ENCODE assay signal across 1 cellular context in the genomic region with DNA sequence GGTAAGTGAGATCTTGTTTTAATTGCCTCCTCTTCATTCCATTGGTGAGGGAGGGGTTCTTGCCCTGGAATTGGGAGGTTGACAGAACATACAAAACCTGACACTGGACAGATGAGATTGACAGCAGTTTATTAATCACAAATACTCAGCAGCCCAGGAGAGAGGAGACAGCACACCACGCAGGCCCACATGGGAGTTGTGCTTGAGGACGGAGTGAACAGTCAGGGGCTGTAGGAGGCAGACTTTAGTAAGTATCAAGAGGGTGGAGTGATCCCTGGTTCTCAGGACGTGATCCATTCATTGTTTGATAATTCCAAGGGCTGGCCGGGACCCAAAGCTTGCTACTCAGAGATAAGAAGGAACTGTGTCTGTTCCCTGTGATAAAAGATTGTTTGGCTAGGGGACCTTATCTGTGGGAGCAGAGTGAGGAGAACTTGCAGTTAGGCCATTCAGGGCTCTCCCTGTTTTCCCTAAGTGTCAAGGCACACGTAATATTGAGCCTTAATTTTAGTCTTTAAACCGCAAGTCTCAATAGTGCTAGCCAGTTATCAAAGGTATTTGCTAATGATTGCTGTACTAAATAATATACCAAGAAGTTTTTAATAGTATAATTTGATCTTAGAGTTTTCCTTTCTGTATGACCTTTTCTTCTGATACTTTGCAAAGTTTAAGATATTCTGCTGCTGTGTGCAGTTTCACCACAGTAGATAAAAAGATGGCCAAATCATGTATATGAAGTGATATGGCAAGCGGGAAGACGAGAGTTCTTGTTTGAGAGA.
TF ChIP-seq lines count a peak whose summit lies in the region.

No MANE protein-coding gene starts in this region.

TF ChIP-seq in K562, 482 proteins besides CTCF, POLR2A, EP300 and RAD21 (continued from another document):
- TF ChIP-seq, protein P1, sequence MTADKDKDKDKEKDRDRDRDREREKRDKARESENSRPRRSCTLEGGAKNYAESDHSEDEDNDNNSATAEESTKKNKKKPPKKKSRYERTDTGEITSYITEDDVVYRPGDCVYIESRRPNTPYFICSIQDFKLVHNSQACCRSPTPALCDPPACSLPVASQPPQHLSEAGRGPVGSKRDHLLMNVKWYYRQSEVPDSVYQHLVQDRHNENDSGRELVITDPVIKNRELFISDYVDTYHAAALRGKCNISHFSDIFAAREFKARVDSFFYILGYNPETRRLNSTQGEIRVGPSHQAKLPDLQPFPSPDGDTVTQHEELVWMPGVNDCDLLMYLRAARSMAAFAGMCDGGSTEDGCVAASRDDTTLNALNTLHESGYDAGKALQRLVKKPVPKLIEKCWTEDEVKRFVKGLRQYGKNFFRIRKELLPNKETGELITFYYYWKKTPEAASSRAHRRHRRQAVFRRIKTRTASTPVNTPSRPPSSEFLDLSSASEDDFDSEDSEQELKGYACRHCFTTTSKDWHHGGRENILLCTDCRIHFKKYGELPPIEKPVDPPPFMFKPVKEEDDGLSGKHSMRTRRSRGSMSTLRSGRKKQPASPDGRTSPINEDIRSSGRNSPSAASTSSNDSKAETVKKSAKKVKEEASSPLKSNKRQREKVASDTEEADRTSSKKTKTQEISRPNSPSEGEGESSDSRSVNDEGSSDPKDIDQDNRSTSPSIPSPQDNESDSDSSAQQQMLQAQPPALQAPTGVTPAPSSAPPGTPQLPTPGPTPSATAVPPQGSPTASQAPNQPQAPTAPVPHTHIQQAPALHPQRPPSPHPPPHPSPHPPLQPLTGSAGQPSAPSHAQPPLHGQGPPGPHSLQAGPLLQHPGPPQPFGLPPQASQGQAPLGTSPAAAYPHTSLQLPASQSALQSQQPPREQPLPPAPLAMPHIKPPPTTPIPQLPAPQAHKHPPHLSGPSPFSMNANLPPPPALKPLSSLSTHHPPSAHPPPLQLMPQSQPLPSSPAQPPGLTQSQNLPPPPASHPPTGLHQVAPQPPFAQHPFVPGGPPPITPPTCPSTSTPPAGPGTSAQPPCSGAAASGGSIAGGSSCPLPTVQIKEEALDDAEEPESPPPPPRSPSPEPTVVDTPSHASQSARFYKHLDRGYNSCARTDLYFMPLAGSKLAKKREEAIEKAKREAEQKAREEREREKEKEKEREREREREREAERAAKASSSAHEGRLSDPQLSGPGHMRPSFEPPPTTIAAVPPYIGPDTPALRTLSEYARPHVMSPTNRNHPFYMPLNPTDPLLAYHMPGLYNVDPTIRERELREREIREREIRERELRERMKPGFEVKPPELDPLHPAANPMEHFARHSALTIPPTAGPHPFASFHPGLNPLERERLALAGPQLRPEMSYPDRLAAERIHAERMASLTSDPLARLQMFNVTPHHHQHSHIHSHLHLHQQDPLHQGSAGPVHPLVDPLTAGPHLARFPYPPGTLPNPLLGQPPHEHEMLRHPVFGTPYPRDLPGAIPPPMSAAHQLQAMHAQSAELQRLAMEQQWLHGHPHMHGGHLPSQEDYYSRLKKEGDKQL (CRISPR knock-in tag; IDR thresholded peaks at IDR 0.05; ENCODE audit: borderline replicate concordance), result no peak; the same call in 1 of the 2 replicates
- peak; percentile 92 to 95 for TF ChIP-seq NCOA2 (IDR thresholded peaks at IDR 0.05; ENCODE audit: partially characterized antibody in 2 of 2)
- TF ChIP-seq, protein P2, sequence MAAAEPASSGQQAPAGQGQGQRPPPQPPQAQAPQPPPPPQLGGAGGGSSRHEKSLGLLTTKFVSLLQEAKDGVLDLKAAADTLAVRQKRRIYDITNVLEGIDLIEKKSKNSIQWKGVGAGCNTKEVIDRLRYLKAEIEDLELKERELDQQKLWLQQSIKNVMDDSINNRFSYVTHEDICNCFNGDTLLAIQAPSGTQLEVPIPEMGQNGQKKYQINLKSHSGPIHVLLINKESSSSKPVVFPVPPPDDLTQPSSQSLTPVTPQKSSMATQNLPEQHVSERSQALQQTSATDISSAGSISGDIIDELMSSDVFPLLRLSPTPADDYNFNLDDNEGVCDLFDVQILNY (CRISPR knock-in tag; IDR thresholded peaks at IDR 0.05), result no peak
- TF ChIP-seq ZNF561 (CRISPR knock-in tag; conservative IDR thresholded peaks at IDR 0.05), result no peak
- TF ChIP-seq GTF2A2 (tag; IDR thresholded peaks at IDR 0.05), result no peak
- TF ChIP-seq, protein P3, sequence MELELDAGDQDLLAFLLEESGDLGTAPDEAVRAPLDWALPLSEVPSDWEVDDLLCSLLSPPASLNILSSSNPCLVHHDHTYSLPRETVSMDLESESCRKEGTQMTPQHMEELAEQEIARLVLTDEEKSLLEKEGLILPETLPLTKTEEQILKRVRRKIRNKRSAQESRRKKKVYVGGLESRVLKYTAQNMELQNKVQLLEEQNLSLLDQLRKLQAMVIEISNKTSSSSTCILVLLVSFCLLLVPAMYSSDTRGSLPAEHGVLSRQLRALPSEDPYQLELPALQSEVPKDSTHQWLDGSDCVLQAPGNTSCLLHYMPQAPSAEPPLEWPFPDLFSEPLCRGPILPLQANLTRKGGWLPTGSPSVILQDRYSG (tag; conservative IDR thresholded peaks at IDR 0.05; ENCODE audit: low read depth), result peak; percentile 87
- TF ChIP-seq HMG20B (CRISPR knock-in tag; IDR thresholded peaks at IDR 0.05), result no peak; the same call in 1 of the 2 replicates
- TF ChIP-seq SMAD4 (CRISPR knock-in tag; conservative IDR thresholded peaks at IDR 0.05), result peak; percentile 99
- TF ChIP-seq PYGO2 (tag; IDR thresholded peaks at IDR 0.05), result peak; percentile 98
- peak; percentile 36; the same call in 1 of the 2 replicates for TF ChIP-seq ZFX (CRISPR knock-in tag; IDR thresholded peaks at IDR 0.05)
- TF ChIP-seq MCM5 (IDR thresholded peaks at IDR 0.05; ENCODE audit: low read depth), result no peak
- no peak for TF ChIP-seq SRSF9 (IDR thresholded peaks at IDR 0.05; ENCODE audit: borderline replicate concordance, low read depth, low read length)
- no peak for TF ChIP-seq RBM39 (optimal IDR thresholded peaks at IDR 0.05; ENCODE audit: low read depth, low read length)
- peak; percentile 98 to 99 for TF ChIP-seq KDM1A (IDR thresholded peaks at IDR 0.05)
- TF ChIP-seq ZNF707 (CRISPR knock-in tag; conservative IDR thresholded peaks at IDR 0.05), result no peak; the same call in 1 of the 2 replicates
- no peak for TF ChIP-seq SRSF7 (optimal IDR thresholded peaks at IDR 0.05; ENCODE audit: low read depth, low read length)
